Comparison of ENCODE assay signal across 9 cellular contexts in the genomic region with DNA sequence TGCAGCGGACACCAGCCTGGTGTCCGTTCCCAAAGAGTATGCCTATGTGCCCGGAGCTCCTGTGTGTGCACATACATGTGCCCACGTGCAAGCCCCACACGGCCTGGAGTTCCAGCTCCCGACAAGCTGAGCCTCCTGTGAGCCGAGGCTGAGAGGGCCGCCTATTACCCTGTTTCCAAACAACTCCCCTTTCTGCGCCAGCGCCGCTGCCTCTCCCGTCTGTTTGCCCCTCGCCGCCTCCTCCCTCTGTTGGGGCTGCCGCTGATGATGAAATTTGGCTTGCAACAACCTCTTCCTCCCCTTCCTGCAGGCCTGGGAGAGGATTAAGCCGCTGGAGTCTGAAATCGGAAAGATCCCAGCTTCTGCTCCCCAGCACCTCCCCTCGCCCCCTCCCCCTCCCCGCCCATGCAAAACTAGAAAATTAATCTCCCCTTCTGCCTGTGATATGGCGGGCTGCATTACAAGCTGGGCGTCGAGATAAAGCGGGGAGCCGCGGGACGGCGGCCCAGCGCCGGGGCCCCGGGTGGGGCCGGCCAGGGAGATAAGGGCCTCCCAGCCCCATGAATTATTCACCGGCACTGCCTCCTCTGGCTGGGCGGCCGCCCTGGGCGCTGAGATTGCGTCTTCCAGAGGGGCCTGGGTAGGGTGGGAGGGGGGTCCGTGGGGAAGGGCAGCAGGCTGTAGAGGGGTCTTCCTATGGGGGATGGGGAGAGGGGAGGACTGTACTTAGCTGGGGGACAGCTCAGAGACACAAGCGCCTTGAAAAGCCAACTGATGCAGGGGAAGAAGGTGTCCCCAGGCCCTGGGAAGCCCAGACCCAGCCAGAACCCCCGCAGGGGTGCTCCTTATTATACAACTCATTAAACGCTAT. TPM values are rescaled to one million over a fixed set of nuclear protein-coding genes. Genes with fewer than 3 reads are reported as not detected.
DNase-seq lines count a peak whose midpoint lies in the region; ATAC-seq and TF ChIP-seq lines count a peak whose summit lies in the region.
"Had no signal": no experiment of that assay in that cellular context is flagged by ENCODE, and none has a peak within 500 bp of the region (broad histone marks: within the 10 kb centered on the region; RNA-seq: fewer than 3 reads in every experiment).

No MANE protein-coding gene starts in this region.

- H3K4me3 Mint-ChIP-seq in activated CD4-positive, alpha-beta T cell treated with anti-CD3 and anti-CD28 coated beads for 36 hours, result no peak overlapping the region
- no peak overlapping the region for H3K4me3 Mint-ChIP-seq in activated CD4-positive, alpha-beta T cell treated with anti-CD3 and anti-CD28 coated beads, Interleukin-2, amount 10 ng/mL, durations not matched to agents 24 days and 14 days

- POLR2A ChIA-PET in activated CD4-positive, alpha-beta T cell treated with anti-CD3 and anti-CD28 coated beads for 36 hours (lab: Charles Lee), result no interaction called here

- H3K9me3 ChIP-seq in colonic mucosa (no peaks in the 10 kb centered on the region), right lobe of liver (no peaks in the 10 kb centered on the region), uterus (no peaks in the 10 kb centered on the region)

- H3K4me3 ChIP-seq in colonic mucosa (no peak overlapping the region), right lobe of liver (no peak overlapping the region), uterus (peak overlapping the region in 1 of 2 donors; percentile 22)

- TF ChIP-seq POLR2A in right lobe of liver (IDR thresholded peaks at IDR 0.05) (no peak), uterus (IDR thresholded peaks at IDR 0.05) (no peak)

- no peak for ATAC-seq in activated CD4-positive, alpha-beta T cell treated with anti-CD3 and anti-CD28 coated beads for 36 hours
- peak; percentile 58 to 76 (median 70) for ATAC-seq in right lobe of liver

- DNase-seq in activated CD4-positive, alpha-beta T cell treated with anti-CD3 and anti-CD28 coated beads for 36 hours, result peak; percentile 21
- no peak for DNase-seq in activated CD4-positive, alpha-beta T cell treated with anti-CD3 and anti-CD28 coated beads, Interleukin-2, amount 10 ng/mL, durations not matched to agents 24 days and 14 days
- DNase-seq in colonic mucosa (peak; percentile 45), right lobe of liver (peak in 2 of 3 donors; percentile 48 to 64), uterus (peak; percentile 82 to 85), foreskin melanocyte (no peak), GM19240 (ENCODE audit: insufficient read length, low spot score) (no peak)
- no peak for DNase-seq in activated CD4-positive, alpha-beta T cell treated with anti-CD3 and anti-CD28 coated beads, Interleukin-2, amount 50 U/mL, for 48 hours
- DNase-seq: stimulated activated CD8-positive, alpha-beta memory T cell treated with anti-CD3 and anti-CD28 coated beads, Interleukin-4, amount 100 ng/mL, for 48 hours had no signal

- H3K9ac ChIP-seq in colonic mucosa (ENCODE audit: low read depth in 2 of 2, low read length in 2 of 2), result no peak overlapping the region

- H3K36me3 ChIP-seq in colonic mucosa, result no peaks in the 10 kb centered on the region
- H3K36me3 ChIP-seq in right lobe of liver, result no peaks in the 10 kb centered on the region
- no peaks in the 10 kb centered on the region for H3K36me3 ChIP-seq in uterus

- H3K4me1 ChIP-seq in colonic mucosa, result no peaks in the 10 kb centered on the region
- peaks cover 0 to 4% (median 0%) of the 10 kb centered on the region in 4 donors for H3K4me1 ChIP-seq in right lobe of liver
- no peaks in the 10 kb centered on the region for H3K4me1 ChIP-seq in uterus

- CTCF ChIA-PET in activated CD4-positive, alpha-beta T cell treated with anti-CD3 and anti-CD28 coated beads for 36 hours (lab: Charles Lee), result interaction anchor here (0.8 to 1.3 kb wide), 5 partner anchors 9 to 105 kb away, joined by 3 to 11 read pairs (median 3); no protein-coding TSS in a partner anchor

- no peaks in the 10 kb centered on the region for H3K9me3 Mint-ChIP-seq in activated CD4-positive, alpha-beta T cell treated with anti-CD3 and anti-CD28 coated beads for 36 hours (ENCODE audit: low read depth)
- no peaks in the 10 kb centered on the region for H3K9me3 Mint-ChIP-seq in activated CD4-positive, alpha-beta T cell treated with anti-CD3 and anti-CD28 coated beads, Interleukin-2, amount 10 ng/mL, durations not matched to agents 24 days and 14 days

- 10% methylated on average over 34 of the region's 40 CpGs for WGBS in right lobe of liver (ENCODE audit: insufficient coverage, low coverage, low lambda C conversion rate, missing lambda C conversion rate)

- TF ChIP-seq CTCF in colonic mucosa (IDR thresholded peaks at IDR 0.05) (no peak), right lobe of liver (IDR thresholded peaks at IDR 0.05) (no peak), uterus (IDR thresholded peaks at IDR 0.05) (peak in 1 of 4 experiments; percentile 5)

- H3K27me3 Mint-ChIP-seq in activated CD4-positive, alpha-beta T cell treated with anti-CD3 and anti-CD28 coated beads for 36 hours, result peaks cover 41% of the 10 kb centered on the region
- peaks cover 54% of the 10 kb centered on the region for H3K27me3 Mint-ChIP-seq in activated CD4-positive, alpha-beta T cell treated with anti-CD3 and anti-CD28 coated beads, Interleukin-2, amount 10 ng/mL, durations not matched to agents 24 days and 14 days

- no peaks in the 10 kb centered on the region for H3K27me3 ChIP-seq in colonic mucosa
- H3K27me3 ChIP-seq in right lobe of liver, result no peaks in the 10 kb centered on the region
- H3K27me3 ChIP-seq in uterus, result no peaks in the 10 kb centered on the region

- H3K27ac Mint-ChIP-seq in activated CD4-positive, alpha-beta T cell treated with anti-CD3 and anti-CD28 coated beads for 36 hours, result no peak overlapping the region
- no peak overlapping the region for H3K27ac Mint-ChIP-seq in activated CD4-positive, alpha-beta T cell treated with anti-CD3 and anti-CD28 coated beads, Interleukin-2, amount 10 ng/mL, durations not matched to agents 24 days and 14 days

- intact Hi-C loops in activated CD4-positive, alpha-beta T cell treated with anti-CD3 and anti-CD28 coated beads for 36 hours (cut with DNase I, micrococcal nuclease), result loop anchor here in 1 of 2 experiments (10.0 kb wide), 1 partner anchor 186 kb away; no protein-coding TSS in a partner anchor
- intact Hi-C loops in activated CD4-positive, alpha-beta T cell treated with anti-CD3 and anti-CD28 coated beads, Interleukin-2, amount 10 ng/mL, durations not matched to agents 24 days and 14 days (cut with micrococcal nuclease), result no loop called here
- intact Hi-C loops in colonic mucosa (cut with DNase I) (no loop called here), right lobe of liver (cut with DNase I) (no loop called here), uterus (cut with DNase I; ENCODE audit: low total_unique reads) (no loop called here)

- H3K4me1 Mint-ChIP-seq in activated CD4-positive, alpha-beta T cell treated with anti-CD3 and anti-CD28 coated beads for 36 hours, result peaks cover 3% of the 10 kb centered on the region
- H3K4me1 Mint-ChIP-seq in activated CD4-positive, alpha-beta T cell treated with anti-CD3 and anti-CD28 coated beads, Interleukin-2, amount 10 ng/mL, durations not matched to agents 24 days and 14 days, result peaks cover 5% of the 10 kb centered on the region

- H3K27ac ChIP-seq in colonic mucosa (no peak overlapping the region), right lobe of liver (no peak overlapping the region), uterus (peak overlapping the region; percentile 30 to 69)

- no peaks in the 10 kb centered on the region for H3K36me3 Mint-ChIP-seq in activated CD4-positive, alpha-beta T cell treated with anti-CD3 and anti-CD28 coated beads for 36 hours (ENCODE audit: low read depth)
- H3K36me3 Mint-ChIP-seq in activated CD4-positive, alpha-beta T cell treated with anti-CD3 and anti-CD28 coated beads, Interleukin-2, amount 10 ng/mL, durations not matched to agents 24 days and 14 days (ENCODE audit: low read depth), result no peaks in the 10 kb centered on the region

RNA-seq across cellular contexts. Expression of a gene that starts 6.8 kb away (rescaled TPM):
- total RNA-seq in activated CD4-positive, alpha-beta T cell treated with anti-CD3 and anti-CD28 coated beads for 36 hours, result 1 to 10 TPM; 7.3 to 8.0 TPM
- 17.6 and 19.7 TPM in 2 replicates for total RNA-seq in activated CD4-positive, alpha-beta T cell treated with anti-CD3 and anti-CD28 coated beads, Interleukin-2, amount 10 ng/mL, durations not matched to agents 24 days and 14 days
- total RNA-seq in colonic mucosa (1 to 10 TPM; 1.0 to 1.1 TPM), right lobe of liver (under 1 TPM in 4 of 6 experiments, not detected in 2; 0.07 to 0.19 (median 0.15) TPM), uterus (1 to 10 TPM in 2 of 4 donors, not detected in 2; 3.5 to 5.6 TPM)

RNA-seq across cellular contexts. Expression of a gene that starts 25.4 kb away (rescaled TPM):
- 100 to 1,000 TPM in 1 of 2 experiments, 10 to 100 TPM in 1; 99.7 to 118 TPM for total RNA-seq in activated CD4-positive, alpha-beta T cell treated with anti-CD3 and anti-CD28 coated beads for 36 hours
- 71.2 and 71.6 TPM in 2 replicates for total RNA-seq in activated CD4-positive, alpha-beta T cell treated with anti-CD3 and anti-CD28 coated beads, Interleukin-2, amount 10 ng/mL, durations not matched to agents 24 days and 14 days
- total RNA-seq in colonic mucosa, result 10 to 100 TPM; 36.2 to 83.8 TPM
- total RNA-seq in right lobe of liver, result 1 to 10 TPM; 2.8 to 5.4 (median 4.2) TPM
- total RNA-seq in uterus, result 10 to 100 TPM in 1 of 4 donors, 1 to 10 TPM in 3; 8.5 to 57.8 (median 9.3) TPM

RNA-seq across cellular contexts. Expression of a gene that starts 34.5 kb away (rescaled TPM):
- total RNA-seq in activated CD4-positive, alpha-beta T cell treated with anti-CD3 and anti-CD28 coated beads for 36 hours, result 10 to 100 TPM; 51.8 to 76.6 TPM
- 73.1 and 82.5 TPM in 2 replicates for total RNA-seq in activated CD4-positive, alpha-beta T cell treated with anti-CD3 and anti-CD28 coated beads, Interleukin-2, amount 10 ng/mL, durations not matched to agents 24 days and 14 days
- 10 to 100 TPM; 30.6 to 43.9 TPM for total RNA-seq in colonic mucosa
- 10 to 100 TPM; 13.3 to 35.0 (median 16.4) TPM for total RNA-seq in right lobe of liver
- total RNA-seq in uterus, result 10 to 100 TPM in 3 of 4 donors, 1 to 10 TPM in 1; 4.1 to 54.6 (median 39.6) TPM

RNA-seq across cellular contexts. Expression of a gene that starts 53.2 kb away (rescaled TPM):
- under 1 TPM; 0.25 to 0.37 TPM for total RNA-seq in activated CD4-positive, alpha-beta T cell treated with anti-CD3 and anti-CD28 coated beads for 36 hours
- total RNA-seq in activated CD4-positive, alpha-beta T cell treated with anti-CD3 and anti-CD28 coated beads, Interleukin-2, amount 10 ng/mL, durations not matched to agents 24 days and 14 days, result 0.62 and 0.91 TPM in 2 replicates
- total RNA-seq in colonic mucosa (1 to 10 TPM; 2.1 to 3.4 TPM), right lobe of liver (100 to 1,000 TPM in 3 of 6 experiments, 10 to 100 TPM in 3; 43.6 to 210 (median 110) TPM), uterus (not detected)

Comparison
In these comparisons a context has a peak if more than half of its experiments do, and no peak if none do; other contexts are left out.
1. DNase-seq: peak in activated CD4-positive, alpha-beta T cell treated with anti-CD3 and anti-CD28 coated beads for 36 hours (single experiment), colonic mucosa (single experiment), right lobe of liver (2 of 3) and uterus (2 of 2); none in activated CD4-positive, alpha-beta T cell treated with anti-CD3 and anti-CD28 coated beads, Interleukin-2, amount 10 ng/mL, durations not matched to agents 24 days and 14 days (single experiment), foreskin melanocyte (single experiment), GM19240 (single experiment) and activated CD4-positive, alpha-beta T cell treated with anti-CD3 and anti-CD28 coated beads, Interleukin-2, amount 50 U/mL, for 48 hours (0 of 2).
2. H3K27ac ChIP-seq: peak in uterus (2 of 2); none in colonic mucosa (single experiment) and right lobe of liver (0 of 3).